In the genomic region with DNA sequence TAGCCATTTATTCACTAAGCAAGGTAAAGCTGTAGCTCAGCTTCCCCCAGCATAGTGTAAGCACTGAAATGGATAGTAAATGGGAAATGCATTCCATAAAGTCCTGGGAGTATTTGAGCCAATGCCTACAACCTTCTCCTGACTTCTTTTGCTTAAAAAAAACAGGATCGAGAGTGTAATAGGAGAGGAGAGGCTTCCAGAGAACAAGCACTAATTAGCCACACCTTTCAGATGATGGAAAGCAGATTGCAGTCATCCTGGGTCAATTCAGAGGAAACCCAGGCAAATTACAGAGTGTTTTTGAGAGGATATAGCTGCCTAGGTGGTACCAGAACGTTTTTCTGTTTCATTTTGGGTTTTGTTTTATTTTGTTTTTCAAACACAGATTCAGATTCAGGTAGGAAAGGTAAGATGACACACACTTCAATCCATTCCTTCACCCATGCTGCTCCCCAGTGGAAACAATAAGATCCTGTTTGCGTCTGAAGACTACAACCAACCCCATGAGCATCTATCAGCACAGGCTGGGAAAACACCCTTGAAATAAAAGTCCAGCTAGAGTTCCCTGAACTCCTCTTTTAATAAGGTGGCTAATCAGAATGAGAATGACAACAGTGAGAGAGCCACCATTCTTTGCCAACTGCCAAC, we compare ENCODE assay signal across 15 cellular contexts.
DNase-seq lines count a peak whose midpoint lies in the region; ATAC-seq and TF ChIP-seq lines count a peak whose summit lies in the region.
"Had no signal": no experiment of that assay in that cellular context is flagged by ENCODE, and none has a peak within 500 bp of the region (broad histone marks: within the 10 kb centered on the region; RNA-seq: fewer than 3 reads in every experiment).

No MANE protein-coding gene starts in this region.

- peak overlapping the region; percentile 33 for H3K27ac ChIP-seq in lower lobe of right lung
- no peak overlapping the region for H3K27ac ChIP-seq in CD8-positive, alpha-beta T cell (ENCODE audit: low read depth, low read length)
- H3K27ac ChIP-seq: right lobe of liver had no signal

- no peaks in the 10 kb centered on the region for H3K9me3 ChIP-seq in lower lobe of right lung
- H3K9me3 ChIP-seq in CD8-positive, alpha-beta T cell (ENCODE audit: low read length): no peaks in the 10 kb centered on the region
- H3K9me3 ChIP-seq: right lobe of liver, testis had no signal

- DNase-seq in COR-L47 (lab: John Stamatoyannopoulos, UW): peak; percentile 11
- DNase-seq in astrocyte of the hippocampus (ENCODE audit: low read depth, low spot score): peak; percentile 18
- DNase-seq in lower lobe of right lung: no peak
- no peak for DNase-seq in CD8-positive, alpha-beta T cell
- DNase-seq in left colon: no peak
- no peak for DNase-seq in NCI-H524 (lab: John Stamatoyannopoulos, UW)
- DNase-seq: activated CD4-positive, alpha-beta memory T cell treated with anti-CD3 and anti-CD28 coated beads, Interleukin-2, amount 10 ng/mL, durations not matched to agents 7 days and 5 days; activated gamma-delta T cell; CD4-positive, alpha-beta memory T cell; KBM-7; NCI-H2029 treated with DMSO at 0.1 percent for 48 hours; right lobe of liver; testis had no signal

- no peak overlapping the region for H3K4me3 ChIP-seq in lower lobe of right lung
- H3K4me3 ChIP-seq in CD8-positive, alpha-beta T cell (ENCODE audit: low read depth, low read length): no peak overlapping the region
- H3K4me3 ChIP-seq: right lobe of liver, testis had no signal

- POLR2A ChIA-PET in CD8-positive, alpha-beta T cell (lab: Charles Lee): no interaction called here

- no peaks in the 10 kb centered on the region for H3K36me3 ChIP-seq in lower lobe of right lung
- H3K36me3 ChIP-seq in CD8-positive, alpha-beta T cell (ENCODE audit: insufficient read depth, low read length): no peaks in the 10 kb centered on the region
- H3K36me3 ChIP-seq: right lobe of liver had no signal

- intact Hi-C loops in lower lobe of right lung (cut with DNase I) (no loop called here), left colon (cut with DNase I, micrococcal nuclease) (loop anchor here in 1 of 2 donors (10.0 kb wide), 1 partner anchor 434 kb away; no protein-coding TSS in a partner anchor)
- intact Hi-C loops in CD8-positive, alpha-beta T cell (cut with DNase I, micrococcal nuclease): loop anchor here in 1 of 2 experiments (10.0 kb wide), 1 partner anchor 294 kb away; no protein-coding TSS in a partner anchor

- ATAC-seq in lower lobe of right lung: peak in 1 of 2 donors; percentile 54
- no peak for ATAC-seq in CD8-positive, alpha-beta T cell
- no peak for ATAC-seq in left colon
- no peak for ATAC-seq in GM18873 (IDR thresholded peaks at IDR 0.05; ENCODE audit: low FRiP score, unreplicated experiment)

- H3K27me3 Mint-ChIP-seq in CD8-positive, alpha-beta T cell (ENCODE audit: low read depth): no peaks in the 10 kb centered on the region
- H3K27me3 Mint-ChIP-seq: activated CD4-positive, alpha-beta memory T cell treated with anti-CD3 and anti-CD28 coated beads, Interleukin-2, amount 10 ng/mL, durations not matched to agents 7 days and 5 days had no signal

- H3K4me1 ChIP-seq in lower lobe of right lung: peaks cover 5% of the 10 kb centered on the region
- no peaks in the 10 kb centered on the region for H3K4me1 ChIP-seq in CD8-positive, alpha-beta T cell (ENCODE audit: insufficient read depth, low read length)
- H3K4me1 ChIP-seq: right lobe of liver, testis had no signal

- no peak overlapping the region for H3K4me3 Mint-ChIP-seq in CD8-positive, alpha-beta T cell
- H3K4me3 Mint-ChIP-seq: activated CD4-positive, alpha-beta memory T cell treated with anti-CD3 and anti-CD28 coated beads, Interleukin-2, amount 10 ng/mL, durations not matched to agents 7 days and 5 days; CD4-positive, alpha-beta memory T cell had no signal

- H3K9me3 Mint-ChIP-seq in CD8-positive, alpha-beta T cell: no peaks in the 10 kb centered on the region
- H3K9me3 Mint-ChIP-seq: activated CD4-positive, alpha-beta memory T cell treated with anti-CD3 and anti-CD28 coated beads, Interleukin-2, amount 10 ng/mL, durations not matched to agents 7 days and 5 days; CD4-positive, alpha-beta memory T cell had no signal

- TF ChIP-seq CTCF in LNCAP (IDR thresholded peaks at IDR 0.05): peak; percentile 25; the same call in 1 of the 2 replicates
- no peak for TF ChIP-seq CTCF in lower lobe of right lung (IDR thresholded peaks at IDR 0.05)
- no peak for TF ChIP-seq CTCF in CD8-positive, alpha-beta T cell (IDR thresholded peaks at IDR 0.05)

- CTCF ChIA-PET in CD8-positive, alpha-beta T cell (lab: Charles Lee): interaction anchor here (0.7 to 2.5 kb wide), 4 partner anchors 9 to 1033 kb away, joined by 3 to 12 read pairs (median 4); no protein-coding TSS in a partner anchor

- no peaks in the 10 kb centered on the region for H3K36me3 Mint-ChIP-seq in CD8-positive, alpha-beta T cell
- H3K36me3 Mint-ChIP-seq: CD4-positive, alpha-beta memory T cell had no signal

- H3K27me3 ChIP-seq in lower lobe of right lung (ENCODE audit: low read depth): no peaks in the 10 kb centered on the region
- H3K27me3 ChIP-seq in CD8-positive, alpha-beta T cell (ENCODE audit: insufficient read depth, low read length): no peaks in the 10 kb centered on the region
- H3K27me3 ChIP-seq: right lobe of liver, testis had no signal

- H3K4me1 Mint-ChIP-seq in CD8-positive, alpha-beta T cell (ENCODE audit: low read depth): no peaks in the 10 kb centered on the region
- H3K4me1 Mint-ChIP-seq: activated CD4-positive, alpha-beta memory T cell treated with anti-CD3 and anti-CD28 coated beads, Interleukin-2, amount 10 ng/mL, durations not matched to agents 7 days and 5 days had no signal

- H3K27ac Mint-ChIP-seq in CD8-positive, alpha-beta T cell: no peak overlapping the region
- H3K27ac Mint-ChIP-seq: activated CD4-positive, alpha-beta memory T cell treated with anti-CD3 and anti-CD28 coated beads, Interleukin-2, amount 10 ng/mL, durations not matched to agents 7 days and 5 days; CD4-positive, alpha-beta memory T cell had no signal

Comparison
In these comparisons a context has a peak if more than half of its experiments do, and no peak if none do; other contexts are left out.
1. DNase-seq: peak in COR-L47 (single experiment) and astrocyte of the hippocampus (single experiment); none in lower lobe of right lung (single experiment), CD8-positive, alpha-beta T cell (0 of 7), left colon (0 of 2) and NCI-H524 (0 of 2).